Comparison of ENCODE assay signal across 35 cellular contexts in genomic region chr2:167771628-167772027, GRCh38.
"Had no signal": no experiment of that assay in that cellular context is flagged by ENCODE, and none has a peak within 500 bp of the region (broad histone marks: within the 10 kb centered on the region; RNA-seq: fewer than 3 reads in every experiment).

No MANE protein-coding gene starts in this region.

- H3K27me3 ChIP-seq: MG63 had no signal

- H3K9me3 ChIP-seq: MG63 had no signal

- H3K36me3 ChIP-seq: MG63 had no signal

- DNase-seq: Karpas-422, Kasumi-1, MG63, MM.1S, MV-4-11, NCI-H1048, NCI-H1092, NCI-H1092 treated with DMSO at 0.1 percent for 48 hours, NCI-H1105, NCI-H1105 treated with DMSO at 0.1 percent for 48 hours, NCI-H1417, NCI-H1417 treated with DMSO at 0.1 percent for 48 hours, NCI-H1436, NCI-H1436 treated with DMSO at 0.1 percent for 48 hours, NCI-H146, NCI-H1694, NCI-H1694 treated with DMSO at 0.1 percent for 48 hours, NCI-H187, NCI-H187 treated with DMSO at 0.1 percent for 48 hours, NCI-H1930, NCI-H2029, NCI-H2029 treated with DMSO at 0.1 percent for 48 hours, NCI-H2081, NCI-H2081 treated with DMSO at 0.1 percent for 48 hours, NCI-H2107, NCI-H2171, NCI-H2171 treated with DMSO at 0.1 percent for 48 hours, NCI-H2227 treated with DMSO at 0.1 percent for 48 hours, NCI-H226, NCI-H345, NCI-H446, NCI-H446 treated with DMSO at 0.1 percent for 48 hours, NCI-H510A, NCI-H510A treated with DMSO at 0.1 percent for 48 hours, NCI-H524 had no signal

- H3K4me3 ChIP-seq: MG63 had no signal
